23 cellular contexts compared by ENCODE assay signal in the genomic region with DNA sequence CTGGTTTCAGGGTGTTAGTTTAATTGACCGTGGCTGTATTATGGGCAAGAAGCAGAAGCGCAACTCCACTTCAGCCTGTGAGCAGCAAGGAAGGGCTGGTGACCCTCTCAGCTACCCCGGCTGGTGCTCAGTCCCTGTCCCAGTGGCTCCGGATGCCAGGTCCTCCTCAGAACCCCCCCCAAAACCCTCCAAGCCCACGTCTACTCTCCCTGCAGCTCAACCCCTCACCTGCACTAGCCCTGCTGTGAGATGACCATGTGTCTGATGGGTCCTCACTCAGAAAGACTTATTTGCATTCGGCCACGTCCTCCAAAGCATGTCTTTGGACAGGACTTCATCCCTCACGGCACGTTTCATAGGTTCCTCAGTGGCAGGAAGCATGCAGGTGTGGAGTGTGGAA.
DNase-seq lines count a peak whose midpoint lies in the region; ATAC-seq and TF ChIP-seq lines count a peak whose summit lies in the region.
"Had no signal": no experiment of that assay in that cellular context is flagged by ENCODE, and none has a peak within 500 bp of the region (broad histone marks: within the 10 kb centered on the region; RNA-seq: fewer than 3 reads in every experiment).

No MANE protein-coding gene starts in this region.

- H3K36me3 ChIP-seq in endodermal cell (ENCODE audit: control insufficient read depth, insufficient read depth, low read length) (no peaks in the 10 kb centered on the region), left lung (no peaks in the 10 kb centered on the region)
- no peaks in the 10 kb centered on the region for H3K36me3 ChIP-seq in CD8-positive, alpha-beta memory T cell (ENCODE audit: insufficient read depth, low read length)
- H3K36me3 ChIP-seq: BE2C; BLaER1 treated with 17β-estradiol and CSF1 and Interleukin-3, amounts not matched to agents 10 nM and 100 nM had no signal

- CTCF ChIA-PET in activated CD4-positive, alpha-beta T cell treated with anti-CD3 and anti-CD28 coated beads for 36 hours (lab: Charles Lee): interaction anchor here (0.9 kb wide), 1 partner anchor 14 kb away, joined by 3 read pairs; no protein-coding TSS in a partner anchor
- CTCF ChIA-PET in CD8-positive, alpha-beta memory T cell (lab: Charles Lee): interaction anchor here (1.9 to 2.1 kb wide), 2 partner anchors 9 to 35 kb away, joined by 3 to 5 read pairs; no protein-coding TSS in a partner anchor

- H3K9me3 Mint-ChIP-seq in activated CD4-positive, alpha-beta T cell treated with anti-CD3 and anti-CD28 coated beads, Interleukin-2, amount 10 ng/mL, durations not matched to agents 24 days and 14 days: peaks cover 13% of the 10 kb centered on the region
- H3K9me3 Mint-ChIP-seq in activated CD4-positive, alpha-beta T cell treated with anti-CD3 and anti-CD28 coated beads for 36 hours (ENCODE audit: low read depth): peaks cover 13% of the 10 kb centered on the region
- H3K9me3 Mint-ChIP-seq in endodermal cell (peaks cover 9% of the 10 kb centered on the region), osteocyte (ENCODE audit: unreplicated experiment) (peaks cover 19% of the 10 kb centered on the region)
- peaks cover 11 to 19% (median 13%) of the 10 kb centered on the region in 5 donors for H3K9me3 Mint-ChIP-seq in CD8-positive, alpha-beta memory T cell
- peaks cover 9% of the 10 kb centered on the region for H3K9me3 Mint-ChIP-seq in activated T-cell treated with anti-CD3 and anti-CD28 coated beads, Interleukin-2, amount 50 U/mL, for 24 hours
- H3K9me3 Mint-ChIP-seq: CD4-positive, alpha-beta T cell had no signal

- DNase-seq in activated CD4-positive, alpha-beta T cell treated with anti-CD3 and anti-CD28 coated beads, Interleukin-2, amount 10 ng/mL, durations not matched to agents 24 days and 14 days: peak; percentile 20
- DNase-seq in activated CD4-positive, alpha-beta T cell treated with anti-CD3 and anti-CD28 coated beads for 36 hours: no peak
- peak; percentile 26 for DNase-seq in endodermal cell
- peak; percentile 67 for DNase-seq in osteocyte (ENCODE audit: extremely low spot score, unreplicated experiment)
- no peak for DNase-seq in CD8-positive, alpha-beta memory T cell
- no peak for DNase-seq in activated T-cell treated with anti-CD3 and anti-CD28 coated beads, Interleukin-2, amount 50 U/mL, for 24 hours
- DNase-seq in left lung: no peak
- DNase-seq: 8988T; ACHN; AML-193; BE2C; Calu3; CD4-positive, alpha-beta T cell; DMS53; EL; GDM1; GM23248; H7; HCEC 1CT had no signal

- no peak overlapping the region for H3K9ac ChIP-seq in endodermal cell (ENCODE audit: extremely low read depth, low read length, poor library complexity, severe bottlenecking)
- H3K9ac ChIP-seq: BLaER1 treated with 17β-estradiol and CSF1 and Interleukin-3, amounts not matched to agents 10 nM and 100 nM; GM23248 had no signal

- TF ChIP-seq CTCF in endodermal cell (conservative IDR thresholded peaks at IDR 0.05) (no peak), osteocyte (IDR thresholded peaks at IDR 0.05) (no peak), left lung (IDR thresholded peaks at IDR 0.05) (no peak)

- WGBS in endodermal cell (ENCODE audit: insufficient coverage in 1 of 2, insufficient read length in 1 of 2), 2 experiments: 92 to 93% methylated on average over 7 to 9 of the region's 9 CpGs

- no peak for ATAC-seq in activated CD4-positive, alpha-beta T cell treated with anti-CD3 and anti-CD28 coated beads for 36 hours
- no peak for ATAC-seq in left lung
- ATAC-seq: GM12878 had no signal

- H3K4me1 ChIP-seq in endodermal cell (ENCODE audit: control insufficient read depth, insufficient read depth, low read length) (no peaks in the 10 kb centered on the region), left lung (no peaks in the 10 kb centered on the region)
- H3K4me1 ChIP-seq in CD8-positive, alpha-beta memory T cell (ENCODE audit: insufficient read depth, low read length): no peaks in the 10 kb centered on the region
- H3K4me1 ChIP-seq: A549, BE2C had no signal

- H3K27me3 Mint-ChIP-seq in activated CD4-positive, alpha-beta T cell treated with anti-CD3 and anti-CD28 coated beads, Interleukin-2, amount 10 ng/mL, durations not matched to agents 24 days and 14 days: peaks cover 15% of the 10 kb centered on the region
- peaks cover 3% of the 10 kb centered on the region for H3K27me3 Mint-ChIP-seq in activated CD4-positive, alpha-beta T cell treated with anti-CD3 and anti-CD28 coated beads for 36 hours
- H3K27me3 Mint-ChIP-seq in endodermal cell (ENCODE audit: insufficient read depth) (peaks cover 3% of the 10 kb centered on the region), osteocyte (ENCODE audit: unreplicated experiment) (peaks cover 12% of the 10 kb centered on the region)
- peaks cover 0 to 5% of the 10 kb centered on the region in 2 donors for H3K27me3 Mint-ChIP-seq in CD8-positive, alpha-beta memory T cell
- no peaks in the 10 kb centered on the region for H3K27me3 Mint-ChIP-seq in activated T-cell treated with anti-CD3 and anti-CD28 coated beads, Interleukin-2, amount 50 U/mL, for 24 hours
- H3K27me3 Mint-ChIP-seq: CD4-positive, alpha-beta T cell had no signal

- POLR2A ChIA-PET in activated CD4-positive, alpha-beta T cell treated with anti-CD3 and anti-CD28 coated beads for 36 hours (lab: Charles Lee): no interaction called here
- POLR2A ChIA-PET in CD8-positive, alpha-beta memory T cell (lab: Charles Lee): interaction anchor here (1.0 kb wide), 1 partner anchor 9 kb away, joined by 3 read pairs; no protein-coding TSS in a partner anchor

- H3K27ac Mint-ChIP-seq in activated CD4-positive, alpha-beta T cell treated with anti-CD3 and anti-CD28 coated beads, Interleukin-2, amount 10 ng/mL, durations not matched to agents 24 days and 14 days: no peak overlapping the region
- H3K27ac Mint-ChIP-seq in activated CD4-positive, alpha-beta T cell treated with anti-CD3 and anti-CD28 coated beads for 36 hours: no peak overlapping the region
- H3K27ac Mint-ChIP-seq in endodermal cell (no peak overlapping the region), osteocyte (ENCODE audit: unreplicated experiment) (no peak overlapping the region)
- H3K27ac Mint-ChIP-seq in CD8-positive, alpha-beta memory T cell: no peak overlapping the region
- no peak overlapping the region for H3K27ac Mint-ChIP-seq in activated T-cell treated with anti-CD3 and anti-CD28 coated beads, Interleukin-2, amount 50 U/mL, for 24 hours
- H3K27ac Mint-ChIP-seq: CD4-positive, alpha-beta T cell had no signal

- no peaks in the 10 kb centered on the region for H3K36me3 Mint-ChIP-seq in activated CD4-positive, alpha-beta T cell treated with anti-CD3 and anti-CD28 coated beads, Interleukin-2, amount 10 ng/mL, durations not matched to agents 24 days and 14 days (ENCODE audit: low read depth)
- no peaks in the 10 kb centered on the region for H3K36me3 Mint-ChIP-seq in activated CD4-positive, alpha-beta T cell treated with anti-CD3 and anti-CD28 coated beads for 36 hours (ENCODE audit: low read depth)
- H3K36me3 Mint-ChIP-seq in endodermal cell (ENCODE audit: low read depth): no peaks in the 10 kb centered on the region
- no peaks in the 10 kb centered on the region for H3K36me3 Mint-ChIP-seq in osteocyte (ENCODE audit: unreplicated experiment)
- H3K36me3 Mint-ChIP-seq in CD8-positive, alpha-beta memory T cell: peaks cover 0 to 24% (median 0%) of the 10 kb centered on the region in 3 donors
- H3K36me3 Mint-ChIP-seq in activated T-cell treated with anti-CD3 and anti-CD28 coated beads, Interleukin-2, amount 50 U/mL, for 24 hours (ENCODE audit: low read depth): no peaks in the 10 kb centered on the region
- H3K36me3 Mint-ChIP-seq: CD14-positive monocyte had no signal

- no peaks in the 10 kb centered on the region for H3K4me1 Mint-ChIP-seq in activated CD4-positive, alpha-beta T cell treated with anti-CD3 and anti-CD28 coated beads, Interleukin-2, amount 10 ng/mL, durations not matched to agents 24 days and 14 days
- no peaks in the 10 kb centered on the region for H3K4me1 Mint-ChIP-seq in activated CD4-positive, alpha-beta T cell treated with anti-CD3 and anti-CD28 coated beads for 36 hours
- H3K4me1 Mint-ChIP-seq in endodermal cell: no peaks in the 10 kb centered on the region
- no peaks in the 10 kb centered on the region for H3K4me1 Mint-ChIP-seq in osteocyte (ENCODE audit: unreplicated experiment)
- no peaks in the 10 kb centered on the region for H3K4me1 Mint-ChIP-seq in CD8-positive, alpha-beta memory T cell
- no peaks in the 10 kb centered on the region for H3K4me1 Mint-ChIP-seq in activated T-cell treated with anti-CD3 and anti-CD28 coated beads, Interleukin-2, amount 50 U/mL, for 24 hours (ENCODE audit: low read depth)
- H3K4me1 Mint-ChIP-seq: CD14-positive monocyte had no signal

- no peak overlapping the region for H3K27ac ChIP-seq in endodermal cell (ENCODE audit: low read depth, low read length)
- no peak overlapping the region for H3K27ac ChIP-seq in CD8-positive, alpha-beta memory T cell (ENCODE audit: low read depth, low read length)
- H3K27ac ChIP-seq in left lung: no peak overlapping the region
- H3K27ac ChIP-seq: A549; BLaER1 treated with 17β-estradiol and CSF1 and Interleukin-3, amounts not matched to agents 10 nM and 100 nM; GM23248 had no signal

- no peaks in the 10 kb centered on the region for H3K27me3 ChIP-seq in endodermal cell (ENCODE audit: control insufficient read depth, insufficient read depth, low read length, poor library complexity, severe bottlenecking)
- H3K27me3 ChIP-seq in CD8-positive, alpha-beta memory T cell (ENCODE audit: insufficient read depth, low read length, poor library complexity, severe bottlenecking): no peaks in the 10 kb centered on the region
- H3K27me3 ChIP-seq in left lung: no peaks in the 10 kb centered on the region
- H3K27me3 ChIP-seq: BE2C; BLaER1 treated with 17β-estradiol and CSF1 and Interleukin-3, amounts not matched to agents 10 nM and 100 nM had no signal

- peaks cover 11% of the 10 kb centered on the region for H3K9me3 ChIP-seq in endodermal cell (ENCODE audit: control insufficient read depth, low read length)
- H3K9me3 ChIP-seq in CD8-positive, alpha-beta memory T cell (ENCODE audit: low read length): no peaks in the 10 kb centered on the region
- H3K9me3 ChIP-seq in left lung: peaks cover 0 to 12% of the 10 kb centered on the region in 2 donors
- H3K9me3 ChIP-seq: A549, BE2C had no signal

- H3K4me3 Mint-ChIP-seq in activated CD4-positive, alpha-beta T cell treated with anti-CD3 and anti-CD28 coated beads, Interleukin-2, amount 10 ng/mL, durations not matched to agents 24 days and 14 days: no peak overlapping the region
- H3K4me3 Mint-ChIP-seq in activated CD4-positive, alpha-beta T cell treated with anti-CD3 and anti-CD28 coated beads for 36 hours: no peak overlapping the region
- H3K4me3 Mint-ChIP-seq in endodermal cell (no peak overlapping the region), osteocyte (ENCODE audit: unreplicated experiment) (no peak overlapping the region)
- H3K4me3 Mint-ChIP-seq in CD8-positive, alpha-beta memory T cell: no peak overlapping the region
- no peak overlapping the region for H3K4me3 Mint-ChIP-seq in activated T-cell treated with anti-CD3 and anti-CD28 coated beads, Interleukin-2, amount 50 U/mL, for 24 hours
- H3K4me3 Mint-ChIP-seq: CD14-positive monocyte; CD4-positive, alpha-beta T cell had no signal

- intact Hi-C loops in activated CD4-positive, alpha-beta T cell treated with anti-CD3 and anti-CD28 coated beads, Interleukin-2, amount 10 ng/mL, durations not matched to agents 24 days and 14 days (cut with micrococcal nuclease): no loop called here
- intact Hi-C loops in activated CD4-positive, alpha-beta T cell treated with anti-CD3 and anti-CD28 coated beads for 36 hours (cut with DNase I, micrococcal nuclease): no loop called here
- intact Hi-C loops in left lung (cut with DNase I): no loop called here

- no peak overlapping the region for H3K4me3 ChIP-seq in endodermal cell (ENCODE audit: low read length)
- H3K4me3 ChIP-seq in CD8-positive, alpha-beta memory T cell (ENCODE audit: low read length): no peak overlapping the region
- H3K4me3 ChIP-seq in left lung: no peak overlapping the region
- H3K4me3 ChIP-seq: A549; BLaER1 treated with 17β-estradiol and CSF1 and Interleukin-3, amounts not matched to agents 10 nM and 100 nM; GM12878; GM23248 had no signal

Comparison
In these comparisons a context has a peak if more than half of its experiments do, and no peak if none do; other contexts are left out.
1. DNase-seq: peak in activated CD4-positive, alpha-beta T cell treated with anti-CD3 and anti-CD28 coated beads, Interleukin-2, amount 10 ng/mL, durations not matched to agents 24 days and 14 days (single experiment), endodermal cell (single experiment) and osteocyte (single experiment); none in activated CD4-positive, alpha-beta T cell treated with anti-CD3 and anti-CD28 coated beads for 36 hours (single experiment), CD8-positive, alpha-beta memory T cell (0 of 5), activated T-cell treated with anti-CD3 and anti-CD28 coated beads, Interleukin-2, amount 50 U/mL, for 24 hours (single experiment) and left lung (0 of 2).